19 cellular contexts compared by ENCODE assay signal in genomic region chr11:35747638-35748037, GRCh38.
DNase-seq lines count a peak whose midpoint lies in the region; ATAC-seq lines count a peak whose summit lies in the region.
"Had no signal": no experiment of that assay in that cellular context is flagged by ENCODE, and none has a peak within 500 bp of the region (broad histone marks: within the 10 kb centered on the region; RNA-seq: fewer than 3 reads in every experiment).

No MANE protein-coding gene starts in this region.

- no peaks in the 10 kb centered on the region for H3K36me3 ChIP-seq in effector memory CD4-positive, alpha-beta T cell (ENCODE audit: control insufficient read depth, insufficient read depth, low read length)

- H3K4me3 ChIP-seq in effector memory CD4-positive, alpha-beta T cell (ENCODE audit: insufficient read depth, low read depth, low read length, poor library complexity, severe bottlenecking): no peak overlapping the region
- H3K4me3 ChIP-seq: dorsolateral prefrontal cortex, heart left ventricle had no signal

- H3K4me1 ChIP-seq in effector memory CD4-positive, alpha-beta T cell (ENCODE audit: control insufficient read depth, insufficient read depth, low read length, poor library complexity, severe bottlenecking): no peaks in the 10 kb centered on the region

- no peaks in the 10 kb centered on the region for H3K9me3 ChIP-seq in effector memory CD4-positive, alpha-beta T cell (ENCODE audit: control insufficient read depth, low read length)
- H3K9me3 ChIP-seq: heart left ventricle had no signal

- DNase-seq in COR-L47 (lab: John Stamatoyannopoulos, UW): peak; percentile 96
- peak; percentile 18 for DNase-seq in NCI-H1092 (lab: John Stamatoyannopoulos, UW)
- DNase-seq in NCI-H2227 treated with DMSO at 0.1 percent for 48 hours (lab: John Stamatoyannopoulos, UW): peak; percentile 97
- DNase-seq in globus pallidus (ENCODE audit: low spot score): peak; percentile 23
- no peak for DNase-seq in effector memory CD4-positive, alpha-beta T cell
- DNase-seq in UCSD-AML1 (lab: John Stamatoyannopoulos, UW; ENCODE audit: unreplicated experiment): no peak
- DNase-seq in COLO829 (ENCODE audit: low spot score): no peak
- DNase-seq: activated CD4-positive, alpha-beta T cell treated with anti-CD3 and anti-CD28 coated beads, Interleukin-2, amount 50 U/mL, for 48 hours; activated T-cell treated with anti-CD3 and anti-CD28 coated beads, Interleukin-2, amount 50 U/mL, for 24 hours; CD8-positive, alpha-beta memory T cell; GF-D8; heart left ventricle; islet precursor cell; Kasumi-1; mesenchymal stem cell; NCI-H524 treated with DMSO at 0.1 percent for 48 hours; right cardiac atrium had no signal

- H3K27me3 ChIP-seq in effector memory CD4-positive, alpha-beta T cell (replicated peaks; ENCODE audit: control insufficient read depth, insufficient read depth, low read length, poor library complexity, severe bottlenecking): no peaks in the 10 kb centered on the region
- H3K27me3 ChIP-seq: dorsolateral prefrontal cortex, heart left ventricle had no signal

- H3K27ac ChIP-seq in effector memory CD4-positive, alpha-beta T cell (ENCODE audit: insufficient read depth, low read length, poor library complexity, severe bottlenecking): no peak overlapping the region
- H3K27ac ChIP-seq: heart left ventricle had no signal

- ATAC-seq in esophagus mucosa: no peak
- ATAC-seq: heart left ventricle, right cardiac atrium had no signal

Comparison
In these comparisons a context has a peak if more than half of its experiments do, and no peak if none do; other contexts are left out.
1. DNase-seq: peak in COR-L47 (single experiment), NCI-H1092 (single experiment), NCI-H2227 treated with DMSO at 0.1 percent for 48 hours (single experiment) and globus pallidus (single experiment); none in effector memory CD4-positive, alpha-beta T cell (0 of 3), UCSD-AML1 (single experiment) and COLO829 (single experiment).